8 cellular contexts compared by ENCODE assay signal in genomic region chr10:102230264-102230860, GRCh38. TPM values are rescaled to one million over a fixed set of nuclear protein-coding genes. Genes with fewer than 3 reads are reported as not detected.
A peak's percentile ranks its signal among the peaks of the same experiment; 100 is the strongest.
DNase-seq lines count a peak whose midpoint lies in the region; ATAC-seq and TF ChIP-seq lines count a peak whose summit lies in the region.

No MANE protein-coding gene starts in this region.

- peaks cover 10 to 53% (median 29%) of the 10 kb centered on the region in 9 donors for H3K4me1 ChIP-seq in heart right ventricle

- H3K4me3 ChIP-seq in heart right ventricle: peak overlapping the region; percentile 13 to 57 (median 42)
- peak overlapping the region; percentile 51 for H3K4me3 ChIP-seq in retinal pigment epithelial cell (ENCODE audit: low read length)

- DNase-seq in NCI-H1436 (lab: John Stamatoyannopoulos, UW): peak; percentile 26
- DNase-seq in NCI-H1436 treated with DMSO at 0.1 percent for 48 hours (lab: John Stamatoyannopoulos, UW): no peak
- DNase-seq in NCI-H345 treated with DMSO at 0.1 percent for 48 hours (lab: John Stamatoyannopoulos, UW; ENCODE audit: unreplicated experiment): peak; percentile 17
- peak; percentile 38 for DNase-seq in activated naive CD4-positive, alpha-beta T cell treated with anti-CD3 and anti-CD28 coated beads for 36 hours
- peak; percentile 25 to 62 for DNase-seq in heart right ventricle
- no peak for DNase-seq in retinal pigment epithelial cell (ENCODE audit: low read depth)
- no peak for DNase-seq in RKO (ENCODE audit: low spot score)
- no peak for DNase-seq in globus pallidus (ENCODE audit: low spot score)

- CTCF ChIA-PET in activated naive CD4-positive, alpha-beta T cell treated with anti-CD3 and anti-CD28 coated beads for 36 hours (lab: Charles Lee): interaction anchor here (0.6 to 16.9 kb wide), 45 partner anchors 9 to 482 kb away, joined by 3 to 685 read pairs (median 8); partner anchors contain the start of genes C10orf95, FBXL15, GBF1 and NFKB2

- H3K27ac ChIP-seq in heart right ventricle: no peak overlapping the region

- intact Hi-C loops in activated naive CD4-positive, alpha-beta T cell treated with anti-CD3 and anti-CD28 coated beads for 36 hours (cut with micrococcal nuclease): loop anchor here (1.0 to 2.0 kb wide), 2 partner anchors 164 to 354 kb away; no protein-coding TSS in a partner anchor
- intact Hi-C loops in heart right ventricle (cut with DNase I): loop anchor here in 8 of 10 donors (1.0 to 10.0 kb wide), 7 partner anchors 116 to 244 kb away; no protein-coding TSS in a partner anchor

- no peaks in the 10 kb centered on the region for H3K9me3 ChIP-seq in heart right ventricle

- H3K4me1 Mint-ChIP-seq in activated naive CD4-positive, alpha-beta T cell treated with anti-CD3 and anti-CD28 coated beads for 36 hours (ENCODE audit: low read depth): peaks cover 11% of the 10 kb centered on the region

- 1% methylated on average over 49 to 50 of the region's 50 CpGs for WGBS in heart right ventricle, 2 donors

- H3K36me3 ChIP-seq in heart right ventricle: no peaks in the 10 kb centered on the region

- peak; percentile 7 to 57 (median 21) for ATAC-seq in heart right ventricle

- peaks cover 49% of the 10 kb centered on the region for H3K27me3 Mint-ChIP-seq in activated naive CD4-positive, alpha-beta T cell treated with anti-CD3 and anti-CD28 coated beads for 36 hours (ENCODE audit: low read depth)

- no peaks in the 10 kb centered on the region for H3K9me3 Mint-ChIP-seq in activated naive CD4-positive, alpha-beta T cell treated with anti-CD3 and anti-CD28 coated beads for 36 hours

- H3K27ac Mint-ChIP-seq in activated naive CD4-positive, alpha-beta T cell treated with anti-CD3 and anti-CD28 coated beads for 36 hours: no peak overlapping the region

- peak overlapping the region; percentile 67 for H3K4me3 Mint-ChIP-seq in activated naive CD4-positive, alpha-beta T cell treated with anti-CD3 and anti-CD28 coated beads for 36 hours

- no peaks in the 10 kb centered on the region for H3K36me3 Mint-ChIP-seq in activated naive CD4-positive, alpha-beta T cell treated with anti-CD3 and anti-CD28 coated beads for 36 hours (ENCODE audit: low read depth)

- TF ChIP-seq CTCF in heart right ventricle (IDR thresholded peaks at IDR 0.05): no peak
- TF ChIP-seq CTCF in retinal pigment epithelial cell (conservative IDR thresholded peaks at IDR 0.05; ENCODE audit: low read depth, low read length): no peak

- peaks cover 0 to 60% (median 36%) of the 10 kb centered on the region in 7 donors for H3K27me3 ChIP-seq in heart right ventricle

RNA-seq across cellular contexts. Expression of gene ELOVL3, which starts 4.3 kb away (rescaled TPM):
- total RNA-seq in activated naive CD4-positive, alpha-beta T cell treated with anti-CD3 and anti-CD28 coated beads for 36 hours: not detected
- under 1 TPM in 3 of 10 donors, not detected in 7; 0.22 to 0.45 (median 0.30) TPM for total RNA-seq in heart right ventricle
- polyA plus RNA-seq in heart right ventricle: under 1 TPM in 1 of 2 donors, not detected in 1; 0.23 TPM

RNA-seq across cellular contexts. Expression of gene PITX3, which starts 10.9 kb away (rescaled TPM):
- total RNA-seq in activated naive CD4-positive, alpha-beta T cell treated with anti-CD3 and anti-CD28 coated beads for 36 hours: under 1 TPM in 1 of 2 experiments, not detected in 1; 0.14 TPM
- 1 to 10 TPM in 4 of 10 donors, under 1 TPM in 6; 0.21 to 2.8 (median 0.86) TPM for total RNA-seq in heart right ventricle
- polyA plus RNA-seq in heart right ventricle: 10 to 100 TPM in 1 of 2 donors, 1 to 10 TPM in 1; 1.8 to 10.4 TPM

RNA-seq across cellular contexts. Expression of gene GBF1, which starts 15.0 kb away (rescaled TPM):
- 10 to 100 TPM; 32.1 to 34.5 TPM for total RNA-seq in activated naive CD4-positive, alpha-beta T cell treated with anti-CD3 and anti-CD28 coated beads for 36 hours
- 10 to 100 TPM; 43.6 to 60.5 (median 50.7) TPM for total RNA-seq in heart right ventricle
- 10 to 100 TPM; 20.7 to 25.6 TPM for polyA plus RNA-seq in heart right ventricle

Comparison
In these comparisons a context has a peak if more than half of its experiments do, and no peak if none do; other contexts are left out.
1. DNase-seq: peak in NCI-H1436 (single experiment), NCI-H345 treated with DMSO at 0.1 percent for 48 hours (single experiment), activated naive CD4-positive, alpha-beta T cell treated with anti-CD3 and anti-CD28 coated beads for 36 hours (single experiment) and heart right ventricle (2 of 2); none in NCI-H1436 treated with DMSO at 0.1 percent for 48 hours (single experiment), retinal pigment epithelial cell (single experiment), RKO (single experiment) and globus pallidus (single experiment).